Comparison of ENCODE assay signal across 8 cellular contexts in the genomic region with DNA sequence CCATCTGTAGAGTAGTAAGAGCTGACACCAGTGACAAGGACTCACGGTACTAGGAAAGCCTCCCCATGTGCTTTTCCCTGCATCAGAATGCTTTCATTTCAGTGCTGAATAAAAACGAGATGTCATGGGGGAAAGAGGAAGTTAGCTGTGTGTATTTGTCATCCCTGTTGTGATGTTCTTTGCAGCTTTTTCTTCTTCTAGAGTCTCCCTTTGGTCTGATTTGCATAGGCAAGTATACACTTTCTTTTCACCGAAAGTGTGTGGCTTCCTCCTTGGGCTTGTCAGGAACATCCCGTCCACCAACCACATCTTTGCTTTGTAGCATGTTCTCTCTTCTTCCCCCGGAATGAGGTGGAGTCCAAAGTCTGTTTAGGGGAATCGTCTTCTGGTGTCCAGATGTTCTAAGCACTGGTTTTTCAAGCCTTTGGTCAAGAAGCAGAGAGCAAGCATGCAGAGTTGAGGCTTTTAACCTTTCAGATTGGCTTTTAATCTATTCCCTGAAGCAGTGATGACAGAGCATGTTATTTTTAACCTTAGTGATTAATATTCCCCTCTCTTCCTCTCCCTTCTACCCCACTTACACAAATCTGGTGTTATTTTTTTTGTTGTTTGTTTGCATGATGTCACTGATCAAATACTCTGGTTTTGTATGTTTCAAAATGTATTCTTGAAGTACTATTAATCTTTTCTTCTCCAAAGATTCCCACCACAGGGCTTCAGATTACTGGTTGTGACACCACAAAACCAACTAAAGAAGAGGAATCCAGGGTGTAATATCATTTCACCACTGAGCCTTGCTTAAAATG.
DNase-seq lines count a peak whose midpoint lies in the region; ATAC-seq lines count a peak whose summit lies in the region.

No MANE protein-coding gene starts in this region.

- no peaks in the 10 kb centered on the region for H3K27me3 Mint-ChIP-seq in stimulated activated naive B cell treated with anti-CD40 and anti-IgM and Interleukin-4, amounts not matched to agents 10 μg/mL and 1 μg/mL and 100 μg/mL, for 72 hours

- H3K36me3 Mint-ChIP-seq in stimulated activated naive B cell treated with anti-CD40 and anti-IgM and Interleukin-4, amounts not matched to agents 10 μg/mL and 1 μg/mL and 100 μg/mL, for 72 hours = no peaks in the 10 kb centered on the region

- H3K4me3 Mint-ChIP-seq in stimulated activated naive B cell treated with anti-CD40 and anti-IgM and Interleukin-4, amounts not matched to agents 10 μg/mL and 1 μg/mL and 100 μg/mL, for 72 hours = peak overlapping the region; percentile 65 to 71

- ATAC-seq in GM19035 (IDR thresholded peaks at IDR 0.05; ENCODE audit: unreplicated experiment) (peak; percentile 97), HG03108 (IDR thresholded peaks at IDR 0.05; ENCODE audit: unreplicated experiment) (peak; percentile 94)
- ATAC-seq in stimulated activated naive B cell treated with anti-CD40 and anti-IgM and Interleukin-4, amounts not matched to agents 10 μg/mL and 1 μg/mL and 100 μg/mL, for 72 hours (replicated peaks) = peak; percentile 97

- peaks cover 17 to 18% of the 10 kb centered on the region in 2 donors for H3K4me1 Mint-ChIP-seq in stimulated activated naive B cell treated with anti-CD40 and anti-IgM and Interleukin-4, amounts not matched to agents 10 μg/mL and 1 μg/mL and 100 μg/mL, for 72 hours

- no peaks in the 10 kb centered on the region for H3K9me3 Mint-ChIP-seq in stimulated activated naive B cell treated with anti-CD40 and anti-IgM and Interleukin-4, amounts not matched to agents 10 μg/mL and 1 μg/mL and 100 μg/mL, for 72 hours

- peak overlapping the region; percentile 90 for H3K27ac Mint-ChIP-seq in stimulated activated naive B cell treated with anti-CD40 and anti-IgM and Interleukin-4, amounts not matched to agents 10 μg/mL and 1 μg/mL and 100 μg/mL, for 72 hours

- DNase-seq in AML-193 (lab: John Stamatoyannopoulos, UW) (peak; percentile 24 to 57), UCSD-AML1 (lab: John Stamatoyannopoulos, UW; ENCODE audit: unreplicated experiment) (peak; percentile 25), germinal center (ENCODE audit: low spot score) (peak; percentile 54), cerebellar cortex (ENCODE audit: low spot score) (no peak), NCI-H446 treated with DMSO at 0.1 percent for 48 hours (lab: John Stamatoyannopoulos, UW) (no peak)
- DNase-seq in stimulated activated naive B cell treated with anti-CD40 and anti-IgM and Interleukin-4, amounts not matched to agents 10 μg/mL and 1 μg/mL and 100 μg/mL, for 72 hours = peak; percentile 62

Comparison
In these comparisons a context has a peak if more than half of its experiments do, and no peak if none do; other contexts are left out.
1. DNase-seq: peak in AML-193 (2 of 2), UCSD-AML1 (single experiment), germinal center (single experiment) and stimulated activated naive B cell treated with anti-CD40 and anti-IgM and Interleukin-4, amounts not matched to agents 10 μg/mL and 1 μg/mL and 100 μg/mL, for 72 hours (single experiment); none in cerebellar cortex (single experiment) and NCI-H446 treated with DMSO at 0.1 percent for 48 hours (single experiment).
2. Peak in every context shown above with its lines, with median percentiles within 50 percentile points of each other: ATAC-seq.